8 cellular contexts compared by ENCODE assay signal in the genomic region with DNA sequence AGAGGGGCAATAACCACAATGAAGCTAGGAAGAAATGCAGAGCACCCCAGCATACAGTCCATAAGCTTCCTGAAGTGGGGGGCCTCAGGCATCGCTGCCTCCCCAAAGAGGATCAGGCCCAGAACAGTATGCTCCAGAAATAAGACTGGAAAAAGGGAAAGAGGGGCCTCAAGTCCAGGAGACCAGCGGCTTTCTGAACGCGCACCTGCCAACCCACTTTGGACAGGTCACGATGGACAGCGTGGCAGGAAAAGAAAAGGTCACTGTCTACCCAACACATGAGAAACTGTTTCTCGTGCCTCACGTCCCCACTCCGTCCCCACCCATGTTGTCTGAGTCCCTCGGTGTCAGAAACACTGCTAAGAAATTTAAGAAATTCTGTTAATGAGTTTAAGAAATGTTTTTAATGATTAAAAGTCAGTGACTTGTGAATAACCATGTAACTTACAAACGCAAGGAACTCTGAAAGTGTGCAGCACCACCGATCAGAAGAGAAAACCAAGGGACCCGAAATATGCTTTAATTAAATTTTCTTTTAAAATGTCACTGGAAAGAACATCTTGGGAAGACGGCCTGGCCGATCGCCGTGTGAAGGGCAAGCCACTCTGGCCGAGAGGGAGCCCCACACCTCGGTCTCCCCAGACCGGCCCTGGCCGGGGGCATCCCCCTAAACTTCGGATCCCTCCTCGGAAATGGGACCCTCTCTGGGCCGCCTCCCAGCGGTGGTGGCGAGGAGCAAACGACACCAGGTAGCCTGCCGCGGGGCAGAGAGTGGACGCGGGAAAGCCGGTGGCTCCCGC. TPM values are rescaled to one million over a fixed set of nuclear protein-coding genes. Genes with fewer than 3 reads are reported as not detected.
DNase-seq lines count a peak whose midpoint lies in the region; ATAC-seq and TF ChIP-seq lines count a peak whose summit lies in the region.

No MANE protein-coding gene starts in this region.

- intact Hi-C loops in Caco-2 (cut with micrococcal nuclease; ENCODE audit: unreplicated experiment), result loop anchor here (1.0 to 10.0 kb wide), 5 partner anchors 32 to 158 kb away; no protein-coding TSS in a partner anchor
- intact Hi-C loops in mucosa of descending colon (cut with DNase I, micrococcal nuclease), result loop anchor here in 1 of 2 donors (10.0 kb wide), 1 partner anchor 198 kb away; the partner anchor contains the start of gene TSEN2

- peak overlapping the region; percentile 75 for H3K4me3 Mint-ChIP-seq in Caco-2 (ENCODE audit: unreplicated experiment)

- peak; percentile 25 for ATAC-seq in mucosa of descending colon
- no peak for ATAC-seq in GM18907 (IDR thresholded peaks at IDR 0.05; ENCODE audit: unreplicated experiment)

- no peaks in the 10 kb centered on the region for H3K27me3 Mint-ChIP-seq in Caco-2 (ENCODE audit: insufficient read depth, unreplicated experiment)

- H3K9me3 ChIP-seq in Caco-2 (no peaks in the 10 kb centered on the region), mucosa of descending colon (no peaks in the 10 kb centered on the region)

- no peaks in the 10 kb centered on the region for H3K4me1 Mint-ChIP-seq in Caco-2 (ENCODE audit: low read depth, unreplicated experiment)

- TF ChIP-seq CTCF in Caco-2 (IDR thresholded peaks at IDR 0.05; ENCODE audit: insufficient read depth in 1 of 2, low read depth in 1 of 2, low read length in 1 of 2, severe bottlenecking in 1 of 2, unreplicated experiment in 1 of 2), result peak in 1 of 2 experiments; percentile 31
- no peak for TF ChIP-seq CTCF in mucosa of descending colon (IDR thresholded peaks at IDR 0.05)

- H3K4me1 ChIP-seq in Caco-2, result peaks cover 7% of the 10 kb centered on the region
- H3K4me1 ChIP-seq in mucosa of descending colon (ENCODE audit: low read depth), result peaks cover 4% of the 10 kb centered on the region

- H3K9me3 Mint-ChIP-seq in Caco-2 (ENCODE audit: unreplicated experiment), result no peaks in the 10 kb centered on the region

- BruUV-seq in Caco-2 (replicated peaks; lab: Mats Ljungman, UMichigan), result no TSS peak

- H3K4me3 ChIP-seq in Caco-2 (ENCODE audit: low read depth, low read length) (peak overlapping the region; percentile 57), mucosa of descending colon (no peak overlapping the region)

- no peaks in the 10 kb centered on the region for H3K36me3 Mint-ChIP-seq in Caco-2 (ENCODE audit: insufficient read depth, unreplicated experiment)

- no peaks in the 10 kb centered on the region for H3K36me3 ChIP-seq in Caco-2 (ENCODE audit: control insufficient read depth, insufficient read depth, low read length)
- no peaks in the 10 kb centered on the region for H3K36me3 ChIP-seq in mucosa of descending colon (ENCODE audit: low read depth)

- H3K27me3 ChIP-seq in Caco-2 (replicated peaks; ENCODE audit: control insufficient read depth, insufficient read depth, low read length), result no peaks in the 10 kb centered on the region

- DNase-seq in Caco-2 (peak; percentile 51 to 61), LHCN-M2 (ENCODE audit: low read depth) (peak; percentile 14), ecto neural progenitor cell (ENCODE audit: low spot score) (peak; percentile 65), mucosa of descending colon (peak; percentile 60 to 75 (median 69)), NCI-H446 (lab: John Stamatoyannopoulos, UW) (no peak), occipital lobe (lab: John Stamatoyannopoulos, UW) (no peak), CD1c-positive myeloid dendritic cell (ENCODE audit: extremely low spot score) (no peak)

- CTCF ChIA-PET in Caco-2 (lab: Charles Lee), result no interaction called here

- no peak overlapping the region for H3K27ac Mint-ChIP-seq in Caco-2 (ENCODE audit: unreplicated experiment)

- POLR2A ChIA-PET in Caco-2 (lab: Charles Lee), result no interaction called here

RNA-seq across cellular contexts. Expression of gene PPARG, which starts 1.7 kb away (rescaled TPM):
- total RNA-seq in Caco-2 (2022), result 15.6 and 22.1 TPM in 2 replicates
- total RNA-seq in LHCN-M2 (2014; rRNA removed), result 6.5 and 8.8 TPM in 2 replicates
- polyA plus RNA-seq in LHCN-M2 (2012), result 4.0 TPM
- total RNA-seq in mucosa of descending colon, result 100 to 1,000 TPM in 1 of 3 donors, 10 to 100 TPM in 2; 61.6 to 173 (median 98.8) TPM
- total RNA-seq in occipital lobe, result 0.94 TPM

Comparison
In these comparisons a context has a peak if more than half of its experiments do, and no peak if none do; other contexts are left out.
1. DNase-seq: peak in Caco-2 (2 of 2), LHCN-M2 (single experiment), ecto neural progenitor cell (single experiment) and mucosa of descending colon (3 of 3); none in NCI-H446 (0 of 2), occipital lobe (single experiment) and CD1c-positive myeloid dendritic cell (single experiment).